Comparison of ENCODE assay signal across 8 cellular contexts in genomic region chr15:42920281-42921048, GRCh38. TPM values are rescaled to one million over a fixed set of nuclear protein-coding genes. Genes with fewer than 3 reads are reported as not detected.
DNase-seq lines count a peak whose midpoint lies in the region; ATAC-seq and TF ChIP-seq lines count a peak whose summit lies in the region.

Gene TTBK2, minus strand, starts transcription at chr15:42920778. Its CDS starts 42,161 bp downstream, at chr15:42878617.

- ATAC-seq in stimulated activated naive CD8-positive, alpha-beta T cell treated with anti-CD3 and anti-CD28 coated beads, Interleukin-15, amount 100 ng/mL, for 72 hours = peak; percentile 97

- H3K27me3 ChIP-seq in H7 (ENCODE audit: control insufficient read depth, insufficient read depth, low read length) = peaks cover 7% of the 10 kb centered on the region

- peaks cover 31% of the 10 kb centered on the region for H3K4me1 Mint-ChIP-seq in nephron progenitor cell
- peaks cover 38% of the 10 kb centered on the region for H3K4me1 Mint-ChIP-seq in stimulated activated naive CD8-positive, alpha-beta T cell treated with anti-CD3 and anti-CD28 coated beads, Interleukin-15, amount 100 ng/mL, for 72 hours

- H3K27ac Mint-ChIP-seq in nephron progenitor cell = peak within 1 kb of the TSS; percentile 95
- H3K27ac Mint-ChIP-seq in stimulated activated naive CD8-positive, alpha-beta T cell treated with anti-CD3 and anti-CD28 coated beads, Interleukin-15, amount 100 ng/mL, for 72 hours = peak within 1 kb of the TSS; percentile 96

- H3K36me3 Mint-ChIP-seq in nephron progenitor cell (ENCODE audit: low read depth) = peaks cover 6% of the 10 kb centered on the region

- peak within 1 kb of the TSS; percentile 86 for H3K4me3 ChIP-seq in H7 (ENCODE audit: insufficient read depth, low read depth, low read length)

- peak; percentile 100 for DNase-seq in ELF-1 (ENCODE audit: low read depth, low spot score)
- DNase-seq in H7 = peak; percentile 94
- peak; percentile 96 for DNase-seq in M059J (ENCODE audit: low read depth)
- peak; percentile 97 to 99 for DNase-seq in SHP77 (lab: John Stamatoyannopoulos, UW)
- DNase-seq in activated effector memory CD4-positive, alpha-beta T cell treated with anti-CD3 and anti-CD28 coated beads, Interleukin-2, amount 50 U/mL, for 16 hours = peak; percentile 99
- peak; percentile 97 for DNase-seq in fibroblast of the conjunctiva (ENCODE audit: low read depth)
- DNase-seq in nephron progenitor cell = peak; percentile 98
- DNase-seq in stimulated activated naive CD8-positive, alpha-beta T cell treated with anti-CD3 and anti-CD28 coated beads, Interleukin-15, amount 100 ng/mL, for 72 hours = peak; percentile 94 to 97

- peaks cover 35% of the 10 kb centered on the region for H3K27me3 Mint-ChIP-seq in nephron progenitor cell (ENCODE audit: low read depth, poor library complexity)
- no peaks in the 10 kb centered on the region for H3K27me3 Mint-ChIP-seq in stimulated activated naive CD8-positive, alpha-beta T cell treated with anti-CD3 and anti-CD28 coated beads, Interleukin-15, amount 100 ng/mL, for 72 hours

- peak within 1 kb of the TSS; percentile 97 for H3K4me3 Mint-ChIP-seq in nephron progenitor cell
- H3K4me3 Mint-ChIP-seq in stimulated activated naive CD8-positive, alpha-beta T cell treated with anti-CD3 and anti-CD28 coated beads, Interleukin-15, amount 100 ng/mL, for 72 hours = peak within 1 kb of the TSS; percentile 97 to 99

- peaks cover 5% of the 10 kb centered on the region for H3K9me3 Mint-ChIP-seq in nephron progenitor cell
- H3K9me3 Mint-ChIP-seq in stimulated activated naive CD8-positive, alpha-beta T cell treated with anti-CD3 and anti-CD28 coated beads, Interleukin-15, amount 100 ng/mL, for 72 hours = no peaks in the 10 kb centered on the region

- H3K36me3 ChIP-seq in H7 (replicated peaks; ENCODE audit: control insufficient read depth, insufficient read depth, low read length) = no peaks in the 10 kb centered on the region

- TF ChIP-seq CTCF in nephron progenitor cell (IDR thresholded peaks at IDR 0.05) = no peak

RNA-seq across cellular contexts. Expression of gene TTBK2, which starts in this region (rescaled TPM):
- 4.2 and 6.5 TPM in 2 replicates for total RNA-seq in H7 (2014; rRNA removed; shearing (Covaris generic))
- total RNA-seq in M059J (2014; rRNA removed; shearing (Covaris generic)) = 8.2 and 9.9 TPM in 2 replicates

Comparison
In these comparisons a context has a peak if more than half of its experiments do, and no peak if none do; other contexts are left out.
1. Peak in every context shown above with its lines: DNase-seq, ATAC-seq and H3K4me3 ChIP-seq.